Comparison of ENCODE assay signal across 1 cellular context in the genomic region with DNA sequence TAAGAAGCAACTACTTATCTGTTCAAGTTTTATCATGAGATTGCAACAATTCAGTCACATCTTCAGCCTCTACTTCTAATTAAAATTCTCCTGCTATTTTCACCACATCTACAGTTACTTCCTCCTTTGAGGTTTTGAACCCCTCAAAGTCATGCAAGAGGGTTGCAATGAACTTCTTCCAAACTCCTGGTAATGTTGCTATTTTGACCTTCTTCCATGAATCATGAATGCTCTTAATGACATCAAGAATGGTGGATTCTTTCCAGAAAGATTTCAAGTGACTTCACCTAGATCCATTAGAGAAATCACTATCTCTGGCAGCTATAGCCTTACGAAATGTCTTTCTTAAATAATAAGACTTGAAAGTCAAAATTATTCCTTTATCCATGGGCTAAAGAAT.
TF ChIP-seq lines count a peak whose summit lies in the region.

No MANE protein-coding gene starts in this region.

TF ChIP-seq in IMR-90, 13 proteins besides CTCF, POLR2A, EP300 and RAD21 (continued from another document):
- no peak for TF ChIP-seq RFX5 (IDR thresholded peaks at IDR 0.05; ENCODE audit: low read depth, low read length)
- no peak for TF ChIP-seq FOS (IDR thresholded peaks at IDR 0.05; ENCODE audit: low read depth, low read length)
- no peak for TF ChIP-seq CEBPB (IDR thresholded peaks at IDR 0.05; ENCODE audit: low read depth, low read length)
- TF ChIP-seq NFE2L2 (IDR thresholded peaks at IDR 0.05; ENCODE audit: low read depth, low read length): no peak
- TF ChIP-seq CHD1 (IDR thresholded peaks at IDR 0.05; ENCODE audit: low read depth, low read length): no peak
- TF ChIP-seq SMC3 (IDR thresholded peaks at IDR 0.05; ENCODE audit: low read depth, low read length): no peak
- no peak for TF ChIP-seq MAZ (IDR thresholded peaks at IDR 0.05; ENCODE audit: borderline replicate concordance, low read depth, low read length)
- TF ChIP-seq MAFK (IDR thresholded peaks at IDR 0.05; ENCODE audit: low read depth, low read length): no peak
- no peak for TF ChIP-seq BHLHE40 (IDR thresholded peaks at IDR 0.05; ENCODE audit: low read depth, low read length)
